1 cellular context compared by ENCODE assay signal in the genomic region with DNA sequence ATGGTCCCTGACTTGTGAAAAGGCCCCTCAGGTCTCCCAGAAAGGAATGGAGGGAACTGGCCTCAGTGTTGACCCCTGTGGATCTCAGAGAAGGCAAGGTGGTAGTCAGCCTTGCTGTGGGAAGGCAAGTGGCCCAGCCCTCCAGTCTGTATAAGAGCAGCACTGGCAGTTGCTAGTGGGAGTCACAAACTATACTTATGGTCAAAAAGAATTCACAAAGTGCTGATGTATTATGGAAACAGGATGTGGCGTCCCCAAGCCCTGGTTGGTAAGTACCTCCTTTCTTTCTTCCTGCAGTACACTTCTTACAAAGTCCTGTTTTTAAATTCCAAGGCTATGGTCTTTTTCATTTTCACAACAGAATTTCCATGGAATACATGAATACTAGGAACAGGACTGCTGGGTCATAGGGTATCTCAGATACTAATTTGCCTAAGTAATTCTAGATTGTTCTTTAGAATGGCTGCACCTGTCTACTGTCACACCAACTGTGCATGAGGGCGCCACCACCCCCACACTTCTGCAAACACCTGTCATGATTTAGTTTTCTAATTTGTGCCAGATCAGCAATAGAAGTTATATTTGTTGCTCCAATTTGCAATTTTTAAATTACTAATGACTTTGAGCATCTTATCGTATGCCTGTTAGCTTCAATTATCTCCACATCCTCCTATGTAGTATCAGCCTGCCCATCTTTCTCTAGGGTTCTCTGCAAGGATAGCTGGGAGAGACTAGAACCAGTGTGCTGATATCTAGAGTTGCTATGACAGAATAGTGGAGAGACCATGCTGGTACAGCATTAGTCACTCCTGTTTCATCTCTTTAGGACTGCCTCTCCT.
TF ChIP-seq lines count a peak whose summit lies in the region.

No MANE protein-coding gene starts in this region.

TF ChIP-seq in H1, 55 proteins besides CTCF, POLR2A, EP300 and RAD21:
- TF ChIP-seq KDM5A (IDR thresholded peaks at IDR 0.05; ENCODE audit: low read length) (no peak), ASH2L (IDR thresholded peaks at IDR 0.05; ENCODE audit: low read length) (no peak), GTF2F1 (IDR thresholded peaks at IDR 0.05; ENCODE audit: borderline replicate concordance, low read depth, low read length) (no peak), FOSL1 (IDR thresholded peaks at IDR 0.05; ENCODE audit: insufficient read depth, low read depth, low read length) (no peak), SP2 (IDR thresholded peaks at IDR 0.05; ENCODE audit: low read length) (no peak), JUND (IDR thresholded peaks at IDR 0.05; ENCODE audit: low read length) (no peak), ZNF274 (IDR thresholded peaks at IDR 0.05; ENCODE audit: borderline replicate concordance, extremely low read depth, low read length) (no peak), SIRT6 (IDR thresholded peaks at IDR 0.05; ENCODE audit: low read length) (no peak), CBX5 (IDR thresholded peaks at IDR 0.05; ENCODE audit: low read depth, low read length) (no peak), TCF12 (IDR thresholded peaks at IDR 0.05; ENCODE audit: low read depth, low read length) (no peak), NRF1 (IDR thresholded peaks at IDR 0.05; ENCODE audit: low read depth, low read length) (no peak), KDM1A (IDR thresholded peaks at IDR 0.05; ENCODE audit: borderline replicate concordance, low read length) (no peak)
- TF ChIP-seq, protein P1, sequence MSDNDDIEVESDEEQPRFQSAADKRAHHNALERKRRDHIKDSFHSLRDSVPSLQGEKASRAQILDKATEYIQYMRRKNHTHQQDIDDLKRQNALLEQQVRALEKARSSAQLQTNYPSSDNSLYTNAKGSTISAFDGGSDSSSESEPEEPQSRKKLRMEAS (IDR thresholded peaks at IDR 0.05): no peak
